ENCODE assay signal across 10 cellular contexts in genomic region chr3:114863848-114864247, GRCh38.
A peak's percentile ranks its signal among the peaks of the same experiment; 100 is the strongest.
DNase-seq lines count a peak whose midpoint lies in the region; ATAC-seq and TF ChIP-seq lines count a peak whose summit lies in the region.
"Had no signal": no experiment of that assay in that cellular context is flagged by ENCODE, and none has a peak within 500 bp of the region (broad histone marks: within the 10 kb centered on the region; RNA-seq: fewer than 3 reads in every experiment).

No MANE protein-coding gene starts in this region.

- H3K27me3 ChIP-seq in ACC112 (ENCODE audit: insufficient read depth, low read length) (no peaks in the 10 kb centered on the region), DND-41 (ENCODE audit: insufficient read depth, low read length, poor library complexity) (no peaks in the 10 kb centered on the region)

- H2AFZ ChIP-seq in ACC112 (ENCODE audit: low read length, unreplicated experiment) = peak overlapping the region; percentile 72
- H2AFZ ChIP-seq in DND-41 (ENCODE audit: low read depth, low read length) = no peak overlapping the region

- no peaks in the 10 kb centered on the region for H3K79me2 ChIP-seq in ACC112 (ENCODE audit: control insufficient read depth, insufficient read depth, low read length, unreplicated experiment)
- no peaks in the 10 kb centered on the region for H3K79me2 ChIP-seq in DND-41 (ENCODE audit: insufficient read depth, low read length)

- H4K20me1 ChIP-seq in DND-41 (ENCODE audit: insufficient read depth, low read length) = no peaks in the 10 kb centered on the region

- peak overlapping the region; percentile 11; the same call in 1 of the 2 replicates for H3K9ac ChIP-seq in DND-41 (ENCODE audit: low read depth, low read length)

- H3K27ac ChIP-seq in ACC112 (ENCODE audit: low read depth, low read length) = no peak overlapping the region
- peak overlapping the region; percentile 34 for H3K27ac ChIP-seq in DND-41 (ENCODE audit: low read length)

- CTCF ChIA-PET in activated CD4-positive, alpha-beta memory T cell treated with anti-CD3 and anti-CD28 coated beads, Interleukin-2, amount 10 ng/mL, durations not matched to agents 7 days and 5 days (lab: Charles Lee) = no interaction called here

- H3K4me3 ChIP-seq in ACC112 (ENCODE audit: low read depth, low read length) (peak overlapping the region; percentile 70), DND-41 (ENCODE audit: low read depth in 1 of 2, low read length in 2 of 2) (peak overlapping the region; percentile 9 to 37; a peak in 1 of 4 replicates)

- H3K4me1 ChIP-seq in ACC112 (ENCODE audit: control insufficient read depth, insufficient read depth, low read length, unreplicated experiment) (peaks cover 3% of the 10 kb centered on the region), DND-41 (ENCODE audit: insufficient read depth, low read length) (peaks cover 16% of the 10 kb centered on the region)

- no peaks in the 10 kb centered on the region for H3K27me3 Mint-ChIP-seq in activated CD4-positive, alpha-beta memory T cell treated with anti-CD3 and anti-CD28 coated beads, Interleukin-2, amount 10 ng/mL, durations not matched to agents 7 days and 5 days
- no peaks in the 10 kb centered on the region for H3K27me3 Mint-ChIP-seq in memory B cell

- H3K27ac Mint-ChIP-seq in activated CD4-positive, alpha-beta memory T cell treated with anti-CD3 and anti-CD28 coated beads, Interleukin-2, amount 10 ng/mL, durations not matched to agents 7 days and 5 days = no peak overlapping the region
- peak overlapping the region; percentile 29 for H3K27ac Mint-ChIP-seq in memory B cell

- ATAC-seq in DND-41 (ENCODE audit: insufficient read depth, low read depth) = peak; percentile 63
- no peak for ATAC-seq in memory B cell (ENCODE audit: low read depth)
- no peak for ATAC-seq in GM18873 (IDR thresholded peaks at IDR 0.05; ENCODE audit: low FRiP score, unreplicated experiment)
- no peak for ATAC-seq in GM19463 (IDR thresholded peaks at IDR 0.05; ENCODE audit: unreplicated experiment)
- ATAC-seq in sciatic nerve = no peak
- ATAC-seq: HCT116 had no signal

- no peaks in the 10 kb centered on the region for H3K9me3 Mint-ChIP-seq in activated CD4-positive, alpha-beta memory T cell treated with anti-CD3 and anti-CD28 coated beads, Interleukin-2, amount 10 ng/mL, durations not matched to agents 7 days and 5 days
- H3K9me3 Mint-ChIP-seq in memory B cell = no peaks in the 10 kb centered on the region

- H3K9me3 ChIP-seq in DND-41 (ENCODE audit: insufficient read depth, low read length, severe bottlenecking) = no peaks in the 10 kb centered on the region

- peaks cover 14% of the 10 kb centered on the region for H3K4me1 Mint-ChIP-seq in activated CD4-positive, alpha-beta memory T cell treated with anti-CD3 and anti-CD28 coated beads, Interleukin-2, amount 10 ng/mL, durations not matched to agents 7 days and 5 days
- H3K4me1 Mint-ChIP-seq in memory B cell = peaks cover 21% of the 10 kb centered on the region

- DNase-seq in DND-41 (no peak), memory B cell (ENCODE audit: low spot score in 2 of 2) (no peak), NCI-H1048 (lab: John Stamatoyannopoulos, UW) (no peak), sciatic nerve (ENCODE audit: low spot score) (no peak)
- DNase-seq in activated CD4-positive, alpha-beta memory T cell treated with anti-CD3 and anti-CD28 coated beads, Interleukin-2, amount 10 ng/mL, durations not matched to agents 7 days and 5 days = no peak
- DNase-seq: NCI-H1417 treated with DMSO at 0.1 percent for 48 hours had no signal

- intact Hi-C loops in sciatic nerve (cut with DNase I) = no loop called here

- POLR2A ChIA-PET in activated CD4-positive, alpha-beta memory T cell treated with anti-CD3 and anti-CD28 coated beads, Interleukin-2, amount 10 ng/mL, durations not matched to agents 7 days and 5 days (lab: Charles Lee) = interaction anchor here (0.6 kb wide), 1 partner anchor 282 kb away, joined by 3 read pairs; no protein-coding TSS in a partner anchor

- peak overlapping the region; percentile 6 for H3K4me3 Mint-ChIP-seq in activated CD4-positive, alpha-beta memory T cell treated with anti-CD3 and anti-CD28 coated beads, Interleukin-2, amount 10 ng/mL, durations not matched to agents 7 days and 5 days
- H3K4me3 Mint-ChIP-seq in memory B cell = no peak overlapping the region

- no peak for TF ChIP-seq CTCF in DND-41 (IDR thresholded peaks at IDR 0.05; ENCODE audit: borderline replicate concordance, extremely low read depth, low read length, poor library complexity, severe bottlenecking)

- peak overlapping the region; percentile 57 for H3K4me2 ChIP-seq in DND-41 (ENCODE audit: insufficient read depth, low read length)

- H3K36me3 ChIP-seq in ACC112 (ENCODE audit: insufficient read depth, low read length) = no peaks in the 10 kb centered on the region
- no peaks in the 10 kb centered on the region for H3K36me3 ChIP-seq in DND-41 (ENCODE audit: insufficient read depth, low read length)

- no peaks in the 10 kb centered on the region for H3K36me3 Mint-ChIP-seq in activated CD4-positive, alpha-beta memory T cell treated with anti-CD3 and anti-CD28 coated beads, Interleukin-2, amount 10 ng/mL, durations not matched to agents 7 days and 5 days (ENCODE audit: low read depth)
- peaks cover 5% of the 10 kb centered on the region for H3K36me3 Mint-ChIP-seq in memory B cell
